ENCODE assay signal across 12 cellular contexts in the genomic region with DNA sequence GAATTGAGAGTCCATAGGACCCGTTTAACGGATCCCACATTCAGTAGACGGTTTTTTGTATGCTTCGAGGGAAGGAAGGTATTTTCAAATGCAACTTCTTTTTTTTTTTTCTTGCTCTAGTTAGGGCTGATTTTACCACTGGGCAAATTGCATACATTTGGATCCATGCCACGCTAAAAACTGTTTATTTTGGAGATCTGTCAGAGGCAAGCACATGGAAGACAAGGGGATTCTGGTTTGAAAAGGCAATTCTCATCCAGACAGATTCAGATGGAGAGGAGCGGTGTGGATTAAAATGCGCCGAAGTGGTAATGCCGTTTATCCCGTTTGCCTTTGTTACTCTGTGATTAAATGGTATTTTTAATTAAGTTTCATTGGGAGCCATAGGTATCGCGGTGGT.
"Had no signal": no experiment of that assay in that cellular context is flagged by ENCODE, and none has a peak within 500 bp of the region (broad histone marks: within the 10 kb centered on the region; RNA-seq: fewer than 3 reads in every experiment).

No MANE protein-coding gene starts in this region.

- ATAC-seq: activated CD8-positive, alpha-beta memory T cell treated with anti-CD3 and anti-CD28 coated beads, Interleukin-2, amount 10 ng/mL, durations not matched to agents 7 days and 5 days; esophagus mucosa; gastroesophageal sphincter had no signal

- H3K27me3 ChIP-seq: dorsolateral prefrontal cortex, gastroesophageal sphincter, ovary, suprapubic skin had no signal

- DNase-seq: activated CD4-positive, alpha-beta T cell treated with anti-CD3 and anti-CD28 coated beads, Interleukin-2, amount 50 U/mL, for 48 hours; activated CD4-positive, CD25-positive, alpha-beta regulatory T cell treated with anti-CD3 and anti-CD28 coated beads, Interleukin-2, amount 50 U/mL, for 72 hours; activated CD8-positive, alpha-beta memory T cell treated with anti-CD3 and anti-CD28 coated beads, Interleukin-2, amount 10 ng/mL, durations not matched to agents 7 days and 5 days; activated effector memory CD4-positive, alpha-beta T cell treated with Interleukin-2 at 50 U/mL for 16 hours; activated T-cell treated with anti-CD3 and anti-CD28 coated beads, Interleukin-2, amount 50 U/mL, for 24 hours; dorsolateral prefrontal cortex; ovary; stimulated activated CD4-positive, alpha-beta T cell treated with anti-CD3 and anti-CD28 coated beads, Interleukin-2, amount 100 ng/mL, for 48 hours; stimulated activated naive CD4-positive, alpha-beta T cell treated with Interleukin-2 at 50 U/mL for 16 hours had no signal

- H3K27ac ChIP-seq: dorsolateral prefrontal cortex, gastroesophageal sphincter, ovary, suprapubic skin had no signal

- H3K4me1 ChIP-seq: gastroesophageal sphincter, suprapubic skin had no signal

- H3K4me3 ChIP-seq: dorsolateral prefrontal cortex, gastroesophageal sphincter, ovary, suprapubic skin had no signal

- H3K9me3 ChIP-seq: gastroesophageal sphincter, ovary, suprapubic skin had no signal

- H3K36me3 ChIP-seq: ovary had no signal
